Comparison of ENCODE assay signal across 1 cellular context in genomic region chr5:172002840-172003512, GRCh38.
A peak's percentile ranks its signal among the peaks of the same experiment; 100 is the strongest.
TF ChIP-seq lines count a peak whose summit lies in the region.

No MANE protein-coding gene starts in this region.

TF ChIP-seq in K562, 482 proteins besides CTCF, POLR2A, EP300 and RAD21 (continued from another document):
- TF ChIP-seq GMEB1 (CRISPR knock-in tag; IDR thresholded peaks at IDR 0.05) (no peak), TCF3 (CRISPR knock-in tag; IDR thresholded peaks at IDR 0.05) (no peak), ATF2 (CRISPR knock-in tag; IDR thresholded peaks at IDR 0.05) (no peak), GTF2A2 (tag; IDR thresholded peaks at IDR 0.05) (no peak), GATAD2B (IDR thresholded peaks at IDR 0.05; ENCODE audit: borderline replicate concordance) (no peak), LARP7 (IDR thresholded peaks at IDR 0.05) (no peak), ZNF561 (CRISPR knock-in tag; conservative IDR thresholded peaks at IDR 0.05) (no peak), CHD1 (IDR thresholded peaks at IDR 0.05; ENCODE audit: low read length) (no peak), RUNX1 (IDR thresholded peaks at IDR 0.05; ENCODE audit: low read depth) (no peak), OTX1 (CRISPR knock-in tag; IDR thresholded peaks at IDR 0.05) (no peak), ATF3 (IDR thresholded peaks at IDR 0.05) (peak; percentile 57), ATF3 (CRISPR knock-in tag; conservative IDR thresholded peaks at IDR 0.05) (no peak), FOSL1 (tag; conservative IDR thresholded peaks at IDR 0.05) (peak; percentile 72)
